8 cellular contexts compared by ENCODE assay signal in genomic region chrX:46903458-46904242, GRCh38. TPM values are rescaled to one million over a fixed set of nuclear protein-coding genes. Genes with fewer than 3 reads are reported as not detected.
DNase-seq lines count a peak whose midpoint lies in the region; ATAC-seq and TF ChIP-seq lines count a peak whose summit lies in the region.

No MANE protein-coding gene starts in this region.

- no peaks in the 10 kb centered on the region for H3K9me3 Mint-ChIP-seq in CD8-positive, alpha-beta memory T cell
- no peaks in the 10 kb centered on the region for H3K9me3 Mint-ChIP-seq in stimulated activated naive B cell treated with anti-CD40 and anti-IgM and Interleukin-4, amounts not matched to agents 10 μg/mL and 1 μg/mL and 100 μg/mL, for 72 hours

- H3K27ac Mint-ChIP-seq in CD8-positive, alpha-beta memory T cell, result no peak overlapping the region
- H3K27ac Mint-ChIP-seq in stimulated activated naive B cell treated with anti-CD40 and anti-IgM and Interleukin-4, amounts not matched to agents 10 μg/mL and 1 μg/mL and 100 μg/mL, for 72 hours, result no peak overlapping the region

- TF ChIP-seq CTCF in GM20000 (IDR thresholded peaks at IDR 0.05; ENCODE audit: extremely low read depth, missing control alignments) (no peak), epithelial cell of proximal tubule (conservative IDR thresholded peaks at IDR 0.05; ENCODE audit: low read depth, low read length) (peak; percentile 66)

- H3K4me1 ChIP-seq in CD8-positive, alpha-beta memory T cell (ENCODE audit: insufficient read depth, low read length), result no peaks in the 10 kb centered on the region

- H3K27me3 Mint-ChIP-seq in CD8-positive, alpha-beta memory T cell, result peaks cover 10 to 18% of the 10 kb centered on the region in 2 donors
- peaks cover 0 to 10% of the 10 kb centered on the region in 2 donors for H3K27me3 Mint-ChIP-seq in stimulated activated naive B cell treated with anti-CD40 and anti-IgM and Interleukin-4, amounts not matched to agents 10 μg/mL and 1 μg/mL and 100 μg/mL, for 72 hours

- DNase-seq in CD8-positive, alpha-beta memory T cell, result peak; percentile 16 to 62 (median 24)
- DNase-seq in GM20000 (ENCODE audit: low spot score) (peak; percentile 56), HT-29 (ENCODE audit: low spot score) (peak; percentile 91), NCI-H82 treated with DMSO at 0.1 percent for 48 hours (lab: John Stamatoyannopoulos, UW; ENCODE audit: unreplicated experiment) (peak; percentile 84), epithelial cell of proximal tubule (ENCODE audit: low read depth) (no peak), middle frontal gyrus (ENCODE audit: extremely low spot score, low spot score) (peak; percentile 51)
- DNase-seq in activated CD8-positive, alpha-beta memory T cell treated with anti-CD3 and anti-CD28 coated beads, Interleukin-2, amount 50 U/mL, for 4 hours, result peak; percentile 42
- DNase-seq in stimulated activated naive B cell treated with anti-CD40 and anti-IgM and Interleukin-4, amounts not matched to agents 10 μg/mL and 1 μg/mL and 100 μg/mL, for 72 hours, result peak; percentile 63

- peak overlapping the region; percentile 26 for H3K4me3 ChIP-seq in CD8-positive, alpha-beta memory T cell (ENCODE audit: low read length)
- H3K4me3 ChIP-seq in epithelial cell of proximal tubule (ENCODE audit: low read depth, low read length), result peak overlapping the region; percentile 59

- H3K36me3 ChIP-seq in CD8-positive, alpha-beta memory T cell (ENCODE audit: insufficient read depth, low read length), result no peaks in the 10 kb centered on the region

- POLR2A ChIA-PET in CD8-positive, alpha-beta memory T cell (lab: Charles Lee), result interaction anchor here (0.8 kb wide), 1 partner anchor 9 kb away, joined by 3 read pairs; no protein-coding TSS in a partner anchor

- H3K36me3 Mint-ChIP-seq in CD8-positive, alpha-beta memory T cell, result no peaks in the 10 kb centered on the region
- no peaks in the 10 kb centered on the region for H3K36me3 Mint-ChIP-seq in stimulated activated naive B cell treated with anti-CD40 and anti-IgM and Interleukin-4, amounts not matched to agents 10 μg/mL and 1 μg/mL and 100 μg/mL, for 72 hours

- H3K9me3 ChIP-seq in CD8-positive, alpha-beta memory T cell (ENCODE audit: low read length), result no peaks in the 10 kb centered on the region

- peak overlapping the region in 5 of 7 donors; percentile 7 to 61 (median 53) for H3K4me3 Mint-ChIP-seq in CD8-positive, alpha-beta memory T cell
- peak overlapping the region; percentile 79 to 81 for H3K4me3 Mint-ChIP-seq in stimulated activated naive B cell treated with anti-CD40 and anti-IgM and Interleukin-4, amounts not matched to agents 10 μg/mL and 1 μg/mL and 100 μg/mL, for 72 hours

- no peaks in the 10 kb centered on the region for H3K4me1 Mint-ChIP-seq in CD8-positive, alpha-beta memory T cell
- peaks cover 10 to 14% of the 10 kb centered on the region in 2 donors for H3K4me1 Mint-ChIP-seq in stimulated activated naive B cell treated with anti-CD40 and anti-IgM and Interleukin-4, amounts not matched to agents 10 μg/mL and 1 μg/mL and 100 μg/mL, for 72 hours

- no peaks in the 10 kb centered on the region for H3K27me3 ChIP-seq in CD8-positive, alpha-beta memory T cell (ENCODE audit: insufficient read depth, low read length, poor library complexity, severe bottlenecking)

- ATAC-seq in stimulated activated naive B cell treated with anti-CD40 and anti-IgM and Interleukin-4, amounts not matched to agents 10 μg/mL and 1 μg/mL and 100 μg/mL, for 72 hours (replicated peaks), result peak; percentile 99

- CTCF ChIA-PET in CD8-positive, alpha-beta memory T cell (lab: Charles Lee), result interaction anchor here (1.0 to 1.5 kb wide), 3 partner anchors 9 to 145 kb away, joined by 4 read pairs; partner anchors contain the start of gene SLC9A7

- no peak overlapping the region for H3K27ac ChIP-seq in CD8-positive, alpha-beta memory T cell (ENCODE audit: low read depth, low read length)

RNA-seq across cellular contexts. Expression of gene JADE3, which starts 8.6 kb away (rescaled TPM):
- 1 to 10 TPM; 1.6 TPM for total RNA-seq in CD8-positive, alpha-beta memory T cell
- not detected for polyA plus RNA-seq in CD8-positive, alpha-beta memory T cell
- 5.0 and 5.3 TPM in 2 replicates for total RNA-seq in HT-29 (2014; rRNA removed; shearing (Covaris generic))
- 3.7 and 4.5 TPM in 2 replicates for total RNA-seq in epithelial cell of proximal tubule
